Comparison of ENCODE assay signal across 8 cellular contexts in the genomic region with DNA sequence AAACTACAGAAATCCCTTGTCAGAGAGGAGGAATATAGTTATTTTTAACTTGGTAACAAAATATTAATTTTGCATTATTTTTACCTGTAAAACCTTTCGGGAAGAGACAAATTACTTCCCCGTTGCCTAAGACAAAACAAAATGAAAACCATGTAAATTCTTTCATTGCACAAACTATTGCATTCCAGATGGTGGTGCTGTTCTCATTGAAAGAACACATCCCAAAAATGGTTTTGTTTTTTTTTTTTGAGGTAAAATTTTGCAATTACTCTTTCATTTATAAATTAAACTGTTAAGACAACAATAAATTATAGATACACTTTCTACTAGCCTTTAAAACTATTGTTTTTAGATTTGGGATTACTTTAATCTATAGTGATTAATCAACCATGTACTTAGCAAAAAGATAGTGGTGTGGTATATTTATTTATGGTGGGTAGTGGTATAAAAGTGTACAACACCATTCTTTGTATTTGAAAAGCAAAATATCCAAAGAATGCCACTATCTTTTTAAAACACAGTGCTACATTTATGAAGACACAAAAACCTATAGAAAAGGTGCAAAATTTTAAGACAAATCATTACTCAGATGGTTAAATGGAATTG.
A peak's percentile ranks its signal among the peaks of the same experiment; 100 is the strongest.
DNase-seq lines count a peak whose midpoint lies in the region; ATAC-seq and TF ChIP-seq lines count a peak whose summit lies in the region.

No MANE protein-coding gene starts in this region.

- DNase-seq in DMS 273 (lab: John Stamatoyannopoulos, UW; ENCODE audit: unreplicated experiment) = peak; percentile 37
- no peak for DNase-seq in DMS 273 treated with DMSO at 0.1 percent for 48 hours (lab: John Stamatoyannopoulos, UW)
- DNase-seq in MV-4-11 (lab: John Stamatoyannopoulos, UW) = peak; percentile 32
- peak; percentile 57 for DNase-seq in medulla oblongata (ENCODE audit: extremely low spot score)
- no peak for DNase-seq in C1 segment of cervical spinal cord (lab: John Stamatoyannopoulos, UW)
- DNase-seq in NCI-H1048 (lab: John Stamatoyannopoulos, UW) = no peak

- TF ChIP-seq CTCF in brain (conservative IDR thresholded peaks at IDR 0.05) = peak; percentile 62 to 78

- peaks cover 4 to 13% (median 9%) of the 10 kb centered on the region in 5 experiments for H3K9me3 Mint-ChIP-seq in brain

- peaks cover 7% of the 10 kb centered on the region for H3K36me3 Mint-ChIP-seq in brain

- peaks cover 27% of the 10 kb centered on the region for H3K4me1 Mint-ChIP-seq in brain

- H3K27ac Mint-ChIP-seq in brain = no peak overlapping the region

- peaks cover 7% of the 10 kb centered on the region for H3K27me3 Mint-ChIP-seq in brain

- H3K4me3 Mint-ChIP-seq in brain = no peak overlapping the region

- no peak for ATAC-seq in GM18511 (IDR thresholded peaks at IDR 0.05; ENCODE audit: unreplicated experiment)

Comparison
In these comparisons a context has a peak if more than half of its experiments do, and no peak if none do; other contexts are left out.
1. DNase-seq: peak in DMS 273 (single experiment), MV-4-11 (single experiment) and medulla oblongata (single experiment); none in DMS 273 treated with DMSO at 0.1 percent for 48 hours (single experiment), C1 segment of cervical spinal cord (0 of 14) and NCI-H1048 (single experiment).